ENCODE assay signal across 8 cellular contexts in genomic region chr1:34316773-34317172, GRCh38.
"Had no signal": no experiment of that assay in that cellular context is flagged by ENCODE, and none has a peak within 500 bp of the region (broad histone marks: within the 10 kb centered on the region; RNA-seq: fewer than 3 reads in every experiment).

No MANE protein-coding gene starts in this region.

- H3K27ac Mint-ChIP-seq: GM23338, H9, IgD-negative memory B cell had no signal

- H3K4me2 ChIP-seq: GM23338 had no signal

- H3K4me3 Mint-ChIP-seq: GM23338, H9, IgD-negative memory B cell had no signal

- H3K4me3 ChIP-seq: GM23338 had no signal

- ATAC-seq: GM23338 had no signal

- H3K4me1 Mint-ChIP-seq: GM23338, H9 had no signal

- FAIRE-seq: H1, H54, HTR-8/SVneo had no signal

- DNase-seq: H9, HCEC 1CT, KBM-7 had no signal

- H2AFZ ChIP-seq: GM23338 had no signal
